8 cellular contexts compared by ENCODE assay signal in the genomic region with DNA sequence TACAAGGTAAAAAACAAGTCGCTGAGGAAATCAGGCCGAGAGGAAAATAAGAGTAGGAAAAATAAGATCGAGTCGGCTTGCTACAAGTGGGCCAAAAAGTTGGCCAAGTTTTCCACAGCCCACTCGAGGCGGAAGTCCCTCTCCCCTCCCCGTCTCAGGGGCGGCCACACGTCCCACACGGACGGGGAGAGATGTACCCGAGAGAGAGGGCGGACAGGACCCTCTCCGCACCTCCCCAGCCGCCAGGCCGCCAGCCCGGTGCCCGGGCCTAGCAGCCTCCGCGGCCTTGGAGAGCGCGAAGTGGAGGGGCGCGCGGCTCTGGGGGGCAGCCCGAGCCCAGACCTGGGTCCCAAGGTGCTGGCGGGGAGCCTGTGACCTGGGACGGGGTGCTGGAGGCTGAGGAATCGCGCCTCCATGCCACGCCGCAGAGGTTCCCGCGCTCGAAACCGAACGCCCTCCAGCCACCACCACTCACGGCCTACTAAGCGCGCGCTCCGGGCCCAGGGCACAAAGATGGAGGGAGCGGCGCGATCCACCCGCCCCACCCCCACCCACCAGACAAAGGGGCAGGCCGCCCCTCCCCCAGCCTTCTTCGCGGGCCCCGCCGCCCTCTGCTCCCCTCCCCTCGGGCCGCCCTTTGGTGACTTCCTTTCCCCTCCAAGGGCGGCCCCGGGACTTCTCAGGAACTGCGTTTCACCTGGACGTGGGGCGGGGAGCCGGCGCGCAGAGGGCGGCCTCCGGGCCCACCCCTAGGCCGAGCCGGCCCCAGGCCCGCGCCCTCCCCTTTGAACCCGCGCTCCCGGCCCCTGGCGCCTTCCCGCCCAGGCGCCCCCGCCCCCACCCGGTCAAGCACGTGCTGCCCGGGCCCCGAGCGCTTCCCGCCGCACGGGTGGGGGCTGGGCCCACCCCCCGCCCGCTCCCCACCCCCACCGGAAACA. TPM values are rescaled to one million over a fixed set of nuclear protein-coding genes. Genes with fewer than 3 reads are reported as not detected.
A peak's percentile ranks its signal among the peaks of the same experiment; 100 is the strongest.
DNase-seq lines count a peak whose midpoint lies in the region; ATAC-seq and TF ChIP-seq lines count a peak whose summit lies in the region.

No MANE protein-coding gene starts in this region.

- peaks cover 11% of the 10 kb centered on the region for H3K36me3 Mint-ChIP-seq in activated T-helper 1 cell treated with anti-CD3 and anti-CD28 coated beads, Interleukin-12 subunit alpha, Interleukin-12 subunit beta, Interleukin-2, Interleukin-4 antibody, amounts not matched to agents 30 ng/mL and 10 ng/mL and 1 ng/mL, durations not matched to agents 14 hours and 24 hours and 36 hours (ENCODE audit: low read depth)

- H3K27ac Mint-ChIP-seq in activated T-helper 1 cell treated with anti-CD3 and anti-CD28 coated beads, Interleukin-12 subunit alpha, Interleukin-12 subunit beta, Interleukin-2, Interleukin-4 antibody, amounts not matched to agents 30 ng/mL and 10 ng/mL and 1 ng/mL, durations not matched to agents 14 hours and 24 hours and 36 hours = peak overlapping the region; percentile 73

- H4K8ac ChIP-seq in IMR-90 (ENCODE audit: low read depth in 2 of 2, low read length in 2 of 2) = no peak overlapping the region; a peak in 1 of 4 replicates

- no peak overlapping the region; the same call in 1 of the 2 replicates for H3K27ac ChIP-seq in IMR-90 (ENCODE audit: insufficient read depth, low read length)

- no peak overlapping the region for H3K9ac ChIP-seq in IMR-90 (ENCODE audit: low read depth, low read length)

- peaks cover 20% of the 10 kb centered on the region for H3K4me1 ChIP-seq in IMR-90 (ENCODE audit: control insufficient read depth, insufficient read depth, low read length)

- DNase-seq in IMR-90 = no peak
- no peak for DNase-seq in activated T-helper 1 cell treated with anti-CD3 and anti-CD28 coated beads, Interleukin-12 subunit alpha, Interleukin-12 subunit beta, Interleukin-2, Interleukin-4 antibody, amounts not matched to agents 30 ng/mL and 10 ng/mL and 1 ng/mL, durations not matched to agents 14 hours and 24 hours and 36 hours (ENCODE audit: low spot score)
- DNase-seq in iPS-NIHi11 (ENCODE audit: low spot score) = peak; percentile 87
- DNase-seq in stimulated activated CD4-positive, alpha-beta T cell treated with anti-CD3 and anti-CD28 coated beads, Interleukin-4, amount 100 ng/mL, for 4 hours = peak; percentile 63 to 68
- no peak for DNase-seq in RKO (ENCODE audit: low spot score)
- DNase-seq in RPMI8226 = no peak
- DNase-seq in SIG-M5 treated with dmso at 0.1 percent for 504 hours (lab: John Stamatoyannopoulos, UW; ENCODE audit: unreplicated experiment) = no peak

- peaks cover 0 to 12% of the 10 kb centered on the region in 2 experiments; a peak in 2 of 4 replicates for H3K79me1 ChIP-seq in IMR-90 (ENCODE audit: low read depth in 1 of 2, low read length in 2 of 2)

- H3K9me3 ChIP-seq in IMR-90 (ENCODE audit: control insufficient read depth, insufficient read depth, low read length) = no peaks in the 10 kb centered on the region

- H3K27me3 Mint-ChIP-seq in activated T-helper 1 cell treated with anti-CD3 and anti-CD28 coated beads, Interleukin-12 subunit alpha, Interleukin-12 subunit beta, Interleukin-2, Interleukin-4 antibody, amounts not matched to agents 30 ng/mL and 10 ng/mL and 1 ng/mL, durations not matched to agents 14 hours and 24 hours and 36 hours (ENCODE audit: insufficient read depth) = no peaks in the 10 kb centered on the region

- intact Hi-C loops in IMR-90 (cut with micrococcal nuclease) = loop anchor here (5.0 kb wide), 1 partner anchor 38 kb away; no protein-coding TSS in a partner anchor
- intact Hi-C loops in activated T-helper 1 cell treated with anti-CD3 and anti-CD28 coated beads, Interleukin-12 subunit alpha, Interleukin-12 subunit beta, Interleukin-2, Interleukin-4 antibody, amounts not matched to agents 30 ng/mL and 10 ng/mL and 1 ng/mL, durations not matched to agents 14 hours and 24 hours and 36 hours (cut with micrococcal nuclease) = loop anchor here (5.0 kb wide), 2 partner anchors 652 to 663 kb away; a partner anchor contains a TSS

- no peak overlapping the region for H3K4me2 ChIP-seq in IMR-90 (ENCODE audit: low read depth, low read length)

- H4K91ac ChIP-seq in IMR-90 (ENCODE audit: insufficient read depth, low read depth, low read length) = peak overlapping the region; percentile 59; the same call in 1 of the 2 replicates

- no peaks in the 10 kb centered on the region for H3K9me3 Mint-ChIP-seq in activated T-helper 1 cell treated with anti-CD3 and anti-CD28 coated beads, Interleukin-12 subunit alpha, Interleukin-12 subunit beta, Interleukin-2, Interleukin-4 antibody, amounts not matched to agents 30 ng/mL and 10 ng/mL and 1 ng/mL, durations not matched to agents 14 hours and 24 hours and 36 hours

- POLR2A ChIA-PET in IMR-90 (lab: Charles Lee; ENCODE audit: unreplicated experiment) = no interaction called here

- no peak overlapping the region for H3K56ac ChIP-seq in IMR-90 (ENCODE audit: extremely low read depth, insufficient read depth, low read length)

- 79% methylated on average over 13 of the region's 85 CpGs; no CpG with 5 or more reads in 1 of the 2 experiments for WGBS in IMR-90 (ENCODE audit: extremely low coverage in 2 of 2, insufficient read length in 1 of 2), 2 experiments

- peak overlapping the region; percentile 9; the same call in 1 of the 2 replicates for H2BK120ac ChIP-seq in IMR-90 (ENCODE audit: low read depth, low read length)

- dilution Hi-C loops in IMR-90 (cut with HindIII; ENCODE audit: low sequenced_read_pairs, unreplicated experiment) = no loop called here

- in situ Hi-C loops in IMR-90 (cut with MboI; ENCODE audit: low sequenced_read_pairs) = no loop called here

- H2AFZ ChIP-seq in IMR-90 (replicated peaks; ENCODE audit: low read length, poor library complexity) = peak overlapping the region; percentile 9

- H3K14ac ChIP-seq in IMR-90 (replicated peaks; ENCODE audit: low read depth, low read length) = no peak overlapping the region

- 0 out of 2 replicates have a peak overlapping the region, but pooled peaks have one; percentile 15 for H3K4ac ChIP-seq in IMR-90 (ENCODE audit: low read depth, low read length)

- H3K9me1 ChIP-seq in IMR-90 (ENCODE audit: insufficient read depth, low read length) = peaks cover 5% of the 10 kb centered on the region; the same call in 1 of the 2 replicates

- peak overlapping the region; percentile 47 for H2BK5ac ChIP-seq in IMR-90 (ENCODE audit: low read depth, low read length, poor library complexity, severe bottlenecking)

- H4K20me1 ChIP-seq in IMR-90 (ENCODE audit: insufficient read depth, low read length) = peaks cover 15% of the 10 kb centered on the region

- H3K36me3 ChIP-seq in IMR-90 (ENCODE audit: control insufficient read depth, insufficient read depth, low read length) = no peaks in the 10 kb centered on the region

- H3K27me3 ChIP-seq in IMR-90 (ENCODE audit: control insufficient read depth, insufficient read depth, low read length) = no peaks in the 10 kb centered on the region

- peak overlapping the region; percentile 4; the same call in 1 of the 2 replicates for H2BK20ac ChIP-seq in IMR-90 (ENCODE audit: low read depth, low read length)

- CTCF ChIA-PET in IMR-90 (lab: Yijun Ruan, JAX) = no interaction called here

- H3K4me3 Mint-ChIP-seq in activated T-helper 1 cell treated with anti-CD3 and anti-CD28 coated beads, Interleukin-12 subunit alpha, Interleukin-12 subunit beta, Interleukin-2, Interleukin-4 antibody, amounts not matched to agents 30 ng/mL and 10 ng/mL and 1 ng/mL, durations not matched to agents 14 hours and 24 hours and 36 hours = peak overlapping the region; percentile 31

- peak overlapping the region; percentile 62 for H2AK5ac ChIP-seq in IMR-90 (ENCODE audit: low read depth, low read length)

- no peak for TF ChIP-seq CTCF in IMR-90 (conservative IDR thresholded peaks at IDR 0.05; ENCODE audit: low read depth, low read length)

- no peak overlapping the region for H3K23ac ChIP-seq in IMR-90 (ENCODE audit: low read depth, low read length)

- H3K4me3 ChIP-seq in IMR-90 (ENCODE audit: insufficient read depth, low read depth, low read length) = no peak overlapping the region

- H2BK15ac ChIP-seq in IMR-90 (ENCODE audit: low read depth, low read length) = no peak overlapping the region; the same call in 2 of the 3 replicates

- H3K4me1 Mint-ChIP-seq in activated T-helper 1 cell treated with anti-CD3 and anti-CD28 coated beads, Interleukin-12 subunit alpha, Interleukin-12 subunit beta, Interleukin-2, Interleukin-4 antibody, amounts not matched to agents 30 ng/mL and 10 ng/mL and 1 ng/mL, durations not matched to agents 14 hours and 24 hours and 36 hours (ENCODE audit: low read depth) = peaks cover 30% of the 10 kb centered on the region

- H3K18ac ChIP-seq in IMR-90 (ENCODE audit: low read depth, low read length) = no peak overlapping the region

- no peak for TF ChIP-seq POLR2A in IMR-90 (IDR thresholded peaks at IDR 0.05; ENCODE audit: low read depth, low read length)

- BruUV-seq in IMR-90 (replicated peaks; lab: Mats Ljungman, UMichigan) = no TSS peak

- H4K5ac ChIP-seq in IMR-90 (ENCODE audit: low read depth, low read length) = no peak overlapping the region

- peak overlapping the region; percentile 10 for H2AK9ac ChIP-seq in IMR-90 (replicated peaks; ENCODE audit: low read depth, low read length, poor library complexity)

- no peak for TF ChIP-seq RAD21 in IMR-90 (IDR thresholded peaks at IDR 0.05; ENCODE audit: low read length)

- ATAC-seq in IMR-90 (ENCODE audit: low read depth) = no peak
- ATAC-seq in GM21367 (IDR thresholded peaks at IDR 0.05; ENCODE audit: unreplicated experiment) = no peak

TF ChIP-seq in IMR-90, 13 proteins besides CTCF, POLR2A, EP300 and RAD21 (continues in another document):
- TF ChIP-seq MAFK (IDR thresholded peaks at IDR 0.05; ENCODE audit: low read depth, low read length) = no peak

RNA-seq across cellular contexts. Expression of a gene that starts 1.7 kb away (rescaled TPM):
- 101 and 129 TPM in 2 replicates for total RNA-seq in IMR-90 (2012; rRNA removed)
- 589 and 652 TPM in 2 replicates for polyA plus RNA-seq in IMR-90 (2012; rRNA removed)
- 380 and 646 TPM in 2 replicates for polyA plus RNA-seq in IMR-90 (2012; cell fraction: cytosol; rRNA removed)
- 226 and 344 TPM in 2 replicates for polyA plus RNA-seq in IMR-90 (2012; cell fraction: nucleus; rRNA removed; ENCODE audit: low replicate concordance)
- total RNA-seq in activated T-helper 1 cell treated with anti-CD3 and anti-CD28 coated beads, Interleukin-12 subunit alpha, Interleukin-12 subunit beta, Interleukin-2, Interleukin-4 antibody, amounts not matched to agents 30 ng/mL and 10 ng/mL and 1 ng/mL, durations not matched to agents 14 hours and 24 hours and 36 hours = 415 and 438 TPM in 2 replicates

RNA-seq across cellular contexts. Expression of a gene that starts 13.9 kb away (rescaled TPM):
- total RNA-seq in IMR-90 (2012; rRNA removed) = 8.1 and 8.4 TPM in 2 replicates
- 25.6 and 28.9 TPM in 2 replicates for polyA plus RNA-seq in IMR-90 (2012; rRNA removed)
- 27.3 and 43.9 TPM in 2 replicates for polyA plus RNA-seq in IMR-90 (2012; cell fraction: cytosol; rRNA removed)
- 16.8 and 47.4 TPM in 2 replicates for polyA plus RNA-seq in IMR-90 (2012; cell fraction: nucleus; rRNA removed; ENCODE audit: low replicate concordance)
- 14.3 and 15.0 TPM in 2 replicates for total RNA-seq in activated T-helper 1 cell treated with anti-CD3 and anti-CD28 coated beads, Interleukin-12 subunit alpha, Interleukin-12 subunit beta, Interleukin-2, Interleukin-4 antibody, amounts not matched to agents 30 ng/mL and 10 ng/mL and 1 ng/mL, durations not matched to agents 14 hours and 24 hours and 36 hours

Comparison
In these comparisons a context has a peak if more than half of its experiments do, and no peak if none do; other contexts are left out.
1. DNase-seq: peak in iPS-NIHi11 (single experiment) and stimulated activated CD4-positive, alpha-beta T cell treated with anti-CD3 and anti-CD28 coated beads, Interleukin-4, amount 100 ng/mL, for 4 hours (2 of 2); none in IMR-90 (single experiment), activated T-helper 1 cell treated with anti-CD3 and anti-CD28 coated beads, Interleukin-12 subunit alpha, Interleukin-12 subunit beta, Interleukin-2, Interleukin-4 antibody, amounts not matched to agents 30 ng/mL and 10 ng/mL and 1 ng/mL, durations not matched to agents 14 hours and 24 hours and 36 hours (single experiment), RKO (single experiment), RPMI8226 (single experiment) and SIG-M5 treated with dmso at 0.1 percent for 504 hours (single experiment).